ENCODE assay signal across 1 cellular context in genomic region chr1:19311931-19312781, GRCh38.
TF ChIP-seq lines count a peak whose summit lies in the region.

Gene AKR7A2, minus strand, starts transcription at chr1:19312144. Its CDS starts 20 bp downstream, at chr1:19312124.
Gene SLC66A1, plus strand, starts transcription at chr1:19312326. Its CDS starts 5,352 bp downstream, at chr1:19317678.

TF ChIP-seq in HepG2, 621 proteins besides CTCF, POLR2A, EP300 and RAD21 (continued from another document and continues in another):
- TF ChIP-seq ZNF318 (CRISPR knock-in tag; IDR thresholded peaks at IDR 0.05) (no peak), FOSL1 (CRISPR knock-in tag; IDR thresholded peaks at IDR 0.05; ENCODE audit: borderline replicate concordance) (0 out of 2 replicates have a peak, but pooled peaks have one; percentile 21), ZC3H4 (CRISPR knock-in tag; IDR thresholded peaks at IDR 0.05; ENCODE audit: borderline replicate concordance) (no peak), SNAPC5 (CRISPR knock-in tag; IDR thresholded peaks at IDR 0.05; ENCODE audit: borderline replicate concordance) (no peak; the same call in 1 of the 2 replicates), ELF3 (CRISPR knock-in tag; IDR thresholded peaks at IDR 0.05) (no peak), ZNF710 (CRISPR knock-in tag; IDR thresholded peaks at IDR 0.05; ENCODE audit: borderline replicate concordance) (no peak), BORCS8-MEF2B (CRISPR knock-in tag; IDR thresholded peaks at IDR 0.05) (peak; percentile 78), IRF1 (CRISPR knock-in tag; IDR thresholded peaks at IDR 0.05; ENCODE audit: low read depth) (0 out of 2 replicates have a peak, but pooled peaks have one; percentile 33), HNF4A (CRISPR knock-in tag; IDR thresholded peaks at IDR 0.05) (no peak), AKNA (CRISPR knock-in tag; IDR thresholded peaks at IDR 0.05; ENCODE audit: borderline replicate concordance) (peak; percentile 67; the same call in 1 of the 2 replicates), ZSCAN30 (CRISPR knock-in tag; IDR thresholded peaks at IDR 0.05) (no peak), KDM4B (CRISPR knock-in tag; IDR thresholded peaks at IDR 0.05) (no peak; the same call in 1 of the 2 replicates), RFXAP (CRISPR knock-in tag; IDR thresholded peaks at IDR 0.05; ENCODE audit: borderline replicate concordance) (peak; percentile 17; the same call in 1 of the 2 replicates), ZMYM4 (CRISPR knock-in tag; IDR thresholded peaks at IDR 0.05) (peak; percentile 72), SNAI1 (CRISPR knock-in tag; IDR thresholded peaks at IDR 0.05; ENCODE audit: borderline replicate concordance) (no peak), PHB2 (IDR thresholded peaks at IDR 0.05; ENCODE audit: partially characterized antibody) (no peak), MEIS2 (CRISPR knock-in tag; IDR thresholded peaks at IDR 0.05) (peak; percentile 20; the same call in 1 of the 2 replicates), HDAC6 (IDR thresholded peaks at IDR 0.05; ENCODE audit: low read depth, low read length) (no peak), TRIM24 (CRISPR knock-in tag; IDR thresholded peaks at IDR 0.05) (no peak), MIXL1 (CRISPR knock-in tag; IDR thresholded peaks at IDR 0.05) (no peak), ARID3A (IDR thresholded peaks at IDR 0.05; ENCODE audit: low read depth, low read length) (no peak), HMGA1 (CRISPR knock-in tag; conservative IDR thresholded peaks at IDR 0.05) (no peak), HOXA3 (CRISPR knock-in tag; IDR thresholded peaks at IDR 0.05) (peak; percentile 57; the same call in 1 of the 2 replicates), USF2 (IDR thresholded peaks at IDR 0.05; ENCODE audit: low read depth, low read length) (0 out of 2 replicates have a peak, but pooled peaks have one; percentile 53), USF2 (CRISPR knock-in tag; IDR thresholded peaks at IDR 0.05; ENCODE audit: borderline replicate concordance) (peak; percentile 77), RXRB (CRISPR knock-in tag; IDR thresholded peaks at IDR 0.05; ENCODE audit: borderline replicate concordance) (peak; percentile 7; the same call in 1 of the 2 replicates), CHD4 (IDR thresholded peaks at IDR 0.05; ENCODE audit: borderline replicate concordance, low read length) (no peak), ZMAT5 (CRISPR knock-in tag; IDR thresholded peaks at IDR 0.05; ENCODE audit: borderline replicate concordance, low read depth) (no peak), NBN (conservative IDR thresholded peaks at IDR 0.05) (no peak), ZNF280D (CRISPR knock-in tag; IDR thresholded peaks at IDR 0.05) (no peak), ATF1 (CRISPR knock-in tag; IDR thresholded peaks at IDR 0.05) (no peak), SRSF1 (optimal IDR thresholded peaks at IDR 0.05; ENCODE audit: low read depth, low read length) (peak; percentile 94)
